10 cellular contexts compared by ENCODE assay signal in the genomic region with DNA sequence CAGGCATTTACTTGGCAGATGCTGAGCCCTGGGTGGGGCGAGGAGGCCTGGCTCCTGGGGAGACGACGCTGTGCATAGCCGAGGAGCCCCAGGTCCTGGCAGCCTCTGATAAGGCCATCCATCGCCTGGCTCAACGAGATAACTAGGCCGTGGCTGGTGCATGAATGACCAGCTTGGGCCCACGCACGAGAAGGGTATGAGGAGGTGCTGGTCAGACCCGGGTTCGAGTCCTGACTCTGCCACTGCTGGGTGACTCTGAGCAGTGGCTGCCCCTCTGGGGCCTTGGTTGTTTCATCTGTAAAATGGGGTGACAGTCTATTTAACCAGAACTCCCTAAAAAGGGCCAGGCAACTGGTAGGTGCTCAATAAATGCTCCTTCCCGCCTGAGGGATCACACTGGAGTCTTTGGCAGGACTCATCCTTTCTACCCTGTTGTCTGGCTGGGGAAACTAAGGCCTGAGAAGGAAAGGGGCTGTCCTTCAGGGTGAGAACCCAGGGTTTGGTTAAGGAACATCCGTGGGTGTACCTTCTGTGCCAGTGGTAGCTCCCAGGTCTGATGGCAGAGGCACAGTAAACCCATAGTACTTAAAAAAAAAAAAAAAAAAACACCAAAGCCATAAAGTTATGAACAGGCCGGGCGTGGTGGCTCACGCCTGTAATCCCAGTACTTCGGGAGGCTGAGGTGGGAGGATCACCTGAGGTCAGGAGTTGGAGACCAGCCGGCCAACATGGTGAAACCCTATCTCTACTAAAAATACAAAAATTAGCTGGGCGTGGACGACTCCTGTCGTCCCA. TPM values are rescaled to one million over a fixed set of nuclear protein-coding genes. Genes with fewer than 3 reads are reported as not detected.
A peak's percentile ranks its signal among the peaks of the same experiment; 100 is the strongest.
DNase-seq lines count a peak whose midpoint lies in the region; ATAC-seq and TF ChIP-seq lines count a peak whose summit lies in the region.
"Had no signal": no experiment of that assay in that cellular context is flagged by ENCODE, and none has a peak within 500 bp of the region (broad histone marks: within the 10 kb centered on the region; RNA-seq: fewer than 3 reads in every experiment).

No MANE protein-coding gene starts in this region.

- no peak for ATAC-seq in upper lobe of left lung (ENCODE audit: low FRiP score in 2 of 2)

- H3K36me3 ChIP-seq in mesenchymal stem cell (ENCODE audit: control insufficient read depth in 1 of 2, insufficient read depth in 2 of 2, low read depth in 1 of 2, low read length in 2 of 2) (no peaks in the 10 kb centered on the region), upper lobe of left lung (peaks cover 0 to 10% (median 2%) of the 10 kb centered on the region in 4 donors)

- no peaks in the 10 kb centered on the region for H3K9me3 Mint-ChIP-seq in activated naive CD4-positive, alpha-beta T cell treated with anti-CD3 and anti-CD28 coated beads, Interleukin-2, amount 10 ng/mL, durations not matched to agents 7 days and 5 days
- no peaks in the 10 kb centered on the region for H3K9me3 Mint-ChIP-seq in activated naive CD8-positive, alpha-beta T cell (ENCODE audit: low read depth)

- no peak overlapping the region for H3K4me2 ChIP-seq in mesenchymal stem cell (ENCODE audit: low read length, poor library complexity, severe bottlenecking)

- no peak for TF ChIP-seq POLR2A in upper lobe of left lung (IDR thresholded peaks at IDR 0.05)

- no peak overlapping the region for H4K91ac ChIP-seq in mesenchymal stem cell (ENCODE audit: low read length)

- H3K27ac Mint-ChIP-seq in activated naive CD4-positive, alpha-beta T cell treated with anti-CD3 and anti-CD28 coated beads, Interleukin-2, amount 10 ng/mL, durations not matched to agents 7 days and 5 days, result peak overlapping the region; percentile 97
- peak overlapping the region; percentile 92 for H3K27ac Mint-ChIP-seq in activated naive CD8-positive, alpha-beta T cell

- H3K9ac ChIP-seq in mesenchymal stem cell (ENCODE audit: low read length), result peak overlapping the region; percentile 88

- no peak overlapping the region for H3K27ac ChIP-seq in mesenchymal stem cell (ENCODE audit: low read length, poor library complexity, severe bottlenecking)
- peak overlapping the region; percentile 86 to 98 (median 96) for H3K27ac ChIP-seq in upper lobe of left lung

- H3K36me3 Mint-ChIP-seq in activated naive CD4-positive, alpha-beta T cell treated with anti-CD3 and anti-CD28 coated beads, Interleukin-2, amount 10 ng/mL, durations not matched to agents 7 days and 5 days, result peaks cover 8% of the 10 kb centered on the region
- no peaks in the 10 kb centered on the region for H3K36me3 Mint-ChIP-seq in activated naive CD8-positive, alpha-beta T cell

- H4K8ac ChIP-seq in mesenchymal stem cell (ENCODE audit: low read length), result no peak overlapping the region

- H3K27me3 ChIP-seq in mesenchymal stem cell (ENCODE audit: control insufficient read depth in 1 of 2, insufficient read depth in 1 of 2, low read length in 2 of 2) (no peaks in the 10 kb centered on the region), upper lobe of left lung (no peaks in the 10 kb centered on the region)

- no peak overlapping the region for H3K4me3 ChIP-seq in mesenchymal stem cell (ENCODE audit: insufficient read depth in 1 of 2, low read depth in 1 of 2, low read length in 2 of 2)
- H3K4me3 ChIP-seq in upper lobe of left lung, result no peak overlapping the region

- no peak overlapping the region for H3K18ac ChIP-seq in mesenchymal stem cell (ENCODE audit: low read depth in 1 of 2, low read length in 2 of 2)

- no peak overlapping the region for H2BK15ac ChIP-seq in mesenchymal stem cell (ENCODE audit: low read depth, poor library complexity, severe bottlenecking)

- H3K79me1 ChIP-seq in mesenchymal stem cell (replicated peaks; ENCODE audit: low read length, poor library complexity, severe bottlenecking), result peaks cover 9% of the 10 kb centered on the region

- no peak overlapping the region for H3K23ac ChIP-seq in mesenchymal stem cell (ENCODE audit: low read length in 2 of 2)

- peaks cover 33% of the 10 kb centered on the region for H3K4me1 Mint-ChIP-seq in activated naive CD4-positive, alpha-beta T cell treated with anti-CD3 and anti-CD28 coated beads, Interleukin-2, amount 10 ng/mL, durations not matched to agents 7 days and 5 days
- H3K4me1 Mint-ChIP-seq in activated naive CD8-positive, alpha-beta T cell (ENCODE audit: low read depth), result peaks cover 20% of the 10 kb centered on the region

- no peaks in the 10 kb centered on the region for H3K9me3 ChIP-seq in mesenchymal stem cell (ENCODE audit: control insufficient read depth, low read length)
- H3K9me3 ChIP-seq in upper lobe of left lung, result no peaks in the 10 kb centered on the region

- no peak overlapping the region for H3K14ac ChIP-seq in mesenchymal stem cell (ENCODE audit: low read length in 2 of 2)

- H2AK5ac ChIP-seq in mesenchymal stem cell (ENCODE audit: low read length, severe bottlenecking), result no peak overlapping the region

- intact Hi-C loops in head of caudate nucleus (cut with DNase I), result loop anchor here (5.0 kb wide), 1 partner anchor 138 kb away; no protein-coding TSS in a partner anchor

- no peak overlapping the region for H2BK12ac ChIP-seq in mesenchymal stem cell (ENCODE audit: low read length in 2 of 2)

- WGBS in mesenchymal stem cell, result 90% methylated on average over 19 of the region's 21 CpGs
- 79 to 89% methylated on average over 18 to 21 of the region's 21 CpGs for WGBS in upper lobe of left lung, 2 donors

- POLR2A ChIA-PET in HEK293T (lab: Yijun Ruan, JAX), result no interaction called here

- CTCF ChIA-PET in activated naive CD4-positive, alpha-beta T cell treated with anti-CD3 and anti-CD28 coated beads, Interleukin-2, amount 10 ng/mL, durations not matched to agents 7 days and 5 days (lab: Charles Lee), result interaction anchor here (2.7 to 10.6 kb wide), 3 partner anchors 54 to 140 kb away, joined by 8 to 216 read pairs (median 73); partner anchors contain the start of genes CCDC124 and RPL18A
- CTCF ChIA-PET in HEK293T (lab: Yijun Ruan, JAX), result interaction anchor here (0.6 to 0.8 kb wide), 2 partner anchors 29 to 61 kb away, joined by 3 to 5 read pairs; no protein-coding TSS in a partner anchor

- H3K4me1 ChIP-seq in mesenchymal stem cell (ENCODE audit: control insufficient read depth, insufficient read depth, low read depth, low read length), result peaks cover 14% of the 10 kb centered on the region
- peaks cover 18 to 49% (median 28%) of the 10 kb centered on the region in 4 donors for H3K4me1 ChIP-seq in upper lobe of left lung

- peaks cover 16% of the 10 kb centered on the region for H3K27me3 Mint-ChIP-seq in activated naive CD4-positive, alpha-beta T cell treated with anti-CD3 and anti-CD28 coated beads, Interleukin-2, amount 10 ng/mL, durations not matched to agents 7 days and 5 days
- H3K27me3 Mint-ChIP-seq in activated naive CD8-positive, alpha-beta T cell, result no peaks in the 10 kb centered on the region

- no peak for TF ChIP-seq CTCF in upper lobe of left lung (IDR thresholded peaks at IDR 0.05)

- H2BK5ac ChIP-seq in mesenchymal stem cell (ENCODE audit: low read depth, low read length, poor library complexity, severe bottlenecking), result no peak overlapping the region

- no peak for TF ChIP-seq EP300 in upper lobe of left lung (IDR thresholded peaks at IDR 0.05)

- H2AFZ ChIP-seq in mesenchymal stem cell (ENCODE audit: low read depth, low read length), result no peak overlapping the region

- DNase-seq in activated naive CD4-positive, alpha-beta T cell treated with anti-CD3 and anti-CD28 coated beads, Interleukin-2, amount 10 ng/mL, durations not matched to agents 7 days and 5 days, result no peak
- no peak for DNase-seq in activated naive CD4-positive, alpha-beta T cell treated with anti-CD3 and anti-CD28 coated beads, Interleukin-2, amount 50 U/mL, for 16 hours
- DNase-seq in mesenchymal stem cell, result no peak
- no peak for DNase-seq in upper lobe of left lung
- no peak for DNase-seq in head of caudate nucleus
- no peak for DNase-seq in HEK293T (ENCODE audit: extremely low spot score)
- no peak for DNase-seq in NCI-H2227 treated with DMSO at 0.1 percent for 48 hours (lab: John Stamatoyannopoulos, UW)

- H2BK120ac ChIP-seq in mesenchymal stem cell (ENCODE audit: low read depth, low read length), result no peak overlapping the region

- peak overlapping the region; percentile 74 for H3K4me3 Mint-ChIP-seq in activated naive CD4-positive, alpha-beta T cell treated with anti-CD3 and anti-CD28 coated beads, Interleukin-2, amount 10 ng/mL, durations not matched to agents 7 days and 5 days
- H3K4me3 Mint-ChIP-seq in activated naive CD8-positive, alpha-beta T cell, result peak overlapping the region; percentile 85

- no peak overlapping the region for H3K4ac ChIP-seq in mesenchymal stem cell (ENCODE audit: low read depth in 1 of 2, low read length in 2 of 2)

TF ChIP-seq in HEK293T, 16 proteins besides CTCF, POLR2A, EP300 and RAD21:
- no peak for TF ChIP-seq FOXM1 (IDR thresholded peaks at IDR 0.05; ENCODE audit: borderline replicate concordance)
- no peak for TF ChIP-seq PKNOX1 (IDR thresholded peaks at IDR 0.05)
- TF ChIP-seq BHLHE40 (IDR thresholded peaks at IDR 0.05; ENCODE audit: borderline replicate concordance), result no peak
- no peak for TF ChIP-seq L3MBTL2 (conservative IDR thresholded peaks at IDR 0.05)
- TF ChIP-seq LEF1 (IDR thresholded peaks at IDR 0.05; ENCODE audit: borderline replicate concordance), result no peak
- no peak for TF ChIP-seq ELF4 (IDR thresholded peaks at IDR 0.05)
- no peak for TF ChIP-seq HDGF (IDR thresholded peaks at IDR 0.05; ENCODE audit: borderline replicate concordance)
- no peak for TF ChIP-seq SUZ12 (IDR thresholded peaks at IDR 0.05)
- no peak for TF ChIP-seq FOXA1 (IDR thresholded peaks at IDR 0.05)
- no peak for TF ChIP-seq FOXK2 (IDR thresholded peaks at IDR 0.05)
TF ChIP-seq in HEK293T: peak in this region for 0.

RNA-seq across cellular contexts. Expression of gene ARRDC2, which starts 8.1 kb away (rescaled TPM):
- 3.7 TPM for polyA plus RNA-seq in mesenchymal stem cell (2013, experiment 1 of 2)
- polyA plus RNA-seq in mesenchymal stem cell (2013, experiment 2 of 2), result 3.6 TPM
- 100 to 1,000 TPM in 2 of 6 donors, 10 to 100 TPM in 4; 53.6 to 253 (median 78.8) TPM for total RNA-seq in upper lobe of left lung

RNA-seq across cellular contexts. Expression of gene KCNN1, which starts 33.0 kb away (rescaled TPM):
- 0.12 TPM for polyA plus RNA-seq in mesenchymal stem cell (2013, experiment 1 of 2)
- polyA plus RNA-seq in mesenchymal stem cell (2013, experiment 2 of 2), result 0.15 TPM
- total RNA-seq in upper lobe of left lung, result under 1 TPM in 2 of 6 donors, not detected in 4; 0.34 to 0.37 TPM
- total RNA-seq: RPMI7951 had no signal
- polyA plus RNA-seq: keratinocyte had no signal
